In genomic region chr12:1791104-1791927, GRCh38 we compare ENCODE assay signal across 8 cellular contexts. TPM values are rescaled to one million over a fixed set of nuclear protein-coding genes. Genes with fewer than 3 reads are reported as not detected.
A peak's percentile ranks its signal among the peaks of the same experiment; 100 is the strongest.
DNase-seq lines count a peak whose midpoint lies in the region; ATAC-seq and FAIRE-seq lines count a peak whose summit lies in the region.

No MANE protein-coding gene starts in this region.

- peak; percentile 62 for FAIRE-seq in urothelium cell line (lab: Jason Lieb, UNC)

- H3K4me3 Mint-ChIP-seq in CD8-positive, alpha-beta memory T cell, result peak overlapping the region in 6 of 7 donors; percentile 7 to 35 (median 20)

- peak overlapping the region; percentile 15 to 89 (median 60) for H3K27ac Mint-ChIP-seq in CD8-positive, alpha-beta memory T cell

- H3K4me1 ChIP-seq in CD8-positive, alpha-beta memory T cell (ENCODE audit: insufficient read depth, low read length), result peaks cover 15% of the 10 kb centered on the region

- no peaks in the 10 kb centered on the region for H3K9me3 ChIP-seq in CD8-positive, alpha-beta memory T cell (ENCODE audit: low read length)

- no peak overlapping the region for H3K27ac ChIP-seq in CD8-positive, alpha-beta memory T cell (ENCODE audit: low read depth, low read length)

- no peaks in the 10 kb centered on the region for H3K9me3 Mint-ChIP-seq in CD8-positive, alpha-beta memory T cell

- peak; percentile 49 to 71 (median 56) for DNase-seq in CD8-positive, alpha-beta memory T cell
- DNase-seq in HuH-7.5 (ENCODE audit: low spot score) (peak; percentile 74), OCI-M1 (lab: John Stamatoyannopoulos, UW) (peak; percentile 85), activated T-helper 1 cell treated with Interleukin-2 at 50 U/mL for 16 hours (ENCODE audit: low read depth) (peak; percentile 37), fibroblast of peridontal ligament (ENCODE audit: extremely low read depth) (peak; percentile 81), occipital lobe (lab: John Stamatoyannopoulos, UW) (peak; percentile 35), urothelium cell line (ENCODE audit: low spot score) (peak; percentile 73)

- CTCF ChIA-PET in CD8-positive, alpha-beta memory T cell (lab: Charles Lee), result interaction anchor here (0.7 to 12.9 kb wide), 25 partner anchors 9 to 499 kb away, joined by 3 to 346 read pairs (median 4); partner anchors contain the start of gene ADIPOR2

- peaks cover 10% of the 10 kb centered on the region for H3K36me3 ChIP-seq in CD8-positive, alpha-beta memory T cell (ENCODE audit: insufficient read depth, low read length)

- peaks cover 0 to 19% (median 0%) of the 10 kb centered on the region in 3 donors for H3K36me3 Mint-ChIP-seq in CD8-positive, alpha-beta memory T cell

- no peak overlapping the region for H3K4me3 ChIP-seq in CD8-positive, alpha-beta memory T cell (ENCODE audit: low read length)

- H3K4me1 Mint-ChIP-seq in CD8-positive, alpha-beta memory T cell, result peaks cover 19 to 30% (median 23%) of the 10 kb centered on the region in 3 donors

- H3K27me3 ChIP-seq in CD8-positive, alpha-beta memory T cell (ENCODE audit: insufficient read depth, low read length, poor library complexity, severe bottlenecking), result no peaks in the 10 kb centered on the region

- POLR2A ChIA-PET in CD8-positive, alpha-beta memory T cell (lab: Charles Lee), result interaction anchor here (1.1 to 1.5 kb wide), 2 partner anchors 130 to 138 kb away, joined by 3 to 13 read pairs; no protein-coding TSS in a partner anchor

- H3K27me3 Mint-ChIP-seq in CD8-positive, alpha-beta memory T cell, result no peaks in the 10 kb centered on the region

- no peak for ATAC-seq in HG02763 (IDR thresholded peaks at IDR 0.05; ENCODE audit: unreplicated experiment)

RNA-seq across cellular contexts. Expression of gene LRTM2, which starts 29.0 kb away (rescaled TPM):
- total RNA-seq in CD8-positive, alpha-beta memory T cell, result under 1 TPM in 1 of 2 experiments, not detected in 1; 0.24 TPM
- not detected for polyA plus RNA-seq in CD8-positive, alpha-beta memory T cell
- total RNA-seq in occipital lobe, result 4.5 TPM

Comparison
In these comparisons a context has a peak if more than half of its experiments do, and no peak if none do; other contexts are left out.
1. DNase-seq: peak in every context shown above with its lines; median percentile 85 in OCI-M1; 81 in fibroblast of peridontal ligament; 74 in HuH-7.5; 73 in urothelium cell line; 56 in CD8-positive, alpha-beta memory T cell; 37 in activated T-helper 1 cell treated with Interleukin-2 at 50 U/mL for 16 hours; 35 in occipital lobe.